Comparison of ENCODE assay signal across 11 cellular contexts in the genomic region with DNA sequence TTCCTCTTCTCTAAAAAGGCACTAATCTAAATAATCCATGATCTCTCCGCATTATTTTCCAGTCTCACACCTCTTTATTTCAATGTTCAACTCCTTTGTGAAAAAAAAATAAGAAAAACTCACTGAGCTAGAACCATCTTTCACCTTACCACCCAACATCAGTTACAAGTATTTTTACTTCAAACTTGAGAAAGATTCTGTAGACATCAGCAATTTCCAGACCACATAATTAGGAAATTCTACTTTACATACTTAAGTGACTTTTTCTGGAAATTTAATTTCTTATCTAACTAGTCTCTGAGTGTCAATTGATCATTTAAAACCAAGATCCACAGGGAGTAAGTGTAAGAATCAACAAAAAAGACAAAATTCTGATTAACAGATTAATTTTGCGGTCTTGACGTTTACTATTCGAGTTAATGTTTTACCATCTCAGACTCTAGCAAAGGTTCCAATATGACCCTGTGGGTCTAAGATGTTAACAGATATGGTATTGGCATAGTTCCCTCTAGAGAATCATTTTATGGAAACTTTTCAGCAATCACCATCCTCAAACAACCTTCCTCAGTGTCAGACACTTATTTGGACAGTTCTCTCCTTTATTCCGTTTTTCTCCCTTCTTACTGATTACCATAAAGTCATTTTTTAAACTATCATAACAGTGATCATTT. TPM values are rescaled to one million over a fixed set of nuclear protein-coding genes. Genes with fewer than 3 reads are reported as not detected.
DNase-seq lines count a peak whose midpoint lies in the region; ATAC-seq, FAIRE-seq and TF ChIP-seq lines count a peak whose summit lies in the region.
"Had no signal": no experiment of that assay in that cellular context is flagged by ENCODE, and none has a peak within 500 bp of the region (broad histone marks: within the 10 kb centered on the region; RNA-seq: fewer than 3 reads in every experiment).

No MANE protein-coding gene starts in this region.

- H3K4me3 Mint-ChIP-seq in CD14-positive monocyte: no peak overlapping the region
- H3K4me3 Mint-ChIP-seq in activated naive CD8-positive, alpha-beta T cell: peak overlapping the region; percentile 67

- H3K27me3 ChIP-seq in right lobe of liver: no peaks in the 10 kb centered on the region

- no peaks in the 10 kb centered on the region for H3K27me3 Mint-ChIP-seq in CD14-positive monocyte (ENCODE audit: low read depth in 3 of 3)
- H3K27me3 Mint-ChIP-seq in activated naive CD8-positive, alpha-beta T cell: no peaks in the 10 kb centered on the region

- no peaks in the 10 kb centered on the region for H3K9me3 ChIP-seq in right lobe of liver

- H3K36me3 Mint-ChIP-seq in CD14-positive monocyte: peaks cover 27 to 31% of the 10 kb centered on the region in 2 donors
- H3K36me3 Mint-ChIP-seq in activated naive CD8-positive, alpha-beta T cell: peaks cover 16% of the 10 kb centered on the region

- peaks cover 39% of the 10 kb centered on the region for H3K4me1 Mint-ChIP-seq in CD14-positive monocyte
- peaks cover 45% of the 10 kb centered on the region for H3K4me1 Mint-ChIP-seq in activated naive CD8-positive, alpha-beta T cell (ENCODE audit: low read depth)

- peak; percentile 33 to 59 (median 35) for ATAC-seq in right lobe of liver
- no peak for ATAC-seq in GM21717 (IDR thresholded peaks at IDR 0.05; ENCODE audit: unreplicated experiment)

- peaks cover 0 to 39% (median 12%) of the 10 kb centered on the region in 4 donors for H3K4me1 ChIP-seq in right lobe of liver

- H3K27ac ChIP-seq in right lobe of liver: peak overlapping the region in 2 of 3 donors; percentile 17 to 65

- no peaks in the 10 kb centered on the region for H3K9me3 Mint-ChIP-seq in CD14-positive monocyte
- no peaks in the 10 kb centered on the region for H3K9me3 Mint-ChIP-seq in activated naive CD8-positive, alpha-beta T cell (ENCODE audit: low read depth)

- intact Hi-C loops in CD14-positive monocyte (cut with micrococcal nuclease): no loop called here
- intact Hi-C loops in right lobe of liver (cut with DNase I): no loop called here

- no peak for DNase-seq in CD14-positive monocyte (ENCODE audit: low spot score)
- no peak for DNase-seq in GM19239 (ENCODE audit: insufficient read length, low spot score)
- DNase-seq in right lobe of liver: no peak
- no peak for DNase-seq in superior temporal gyrus (ENCODE audit: extremely low spot score)
- no peak for DNase-seq in mesenteric fat pad (ENCODE audit: low spot score)
- DNase-seq: activated CD8-positive, alpha-beta memory T cell treated with anti-CD3 and anti-CD28 coated beads, Interleukin-2, amount 50 U/mL, for 48 hours; COR-L47; NCI-H1694 treated with DMSO at 0.1 percent for 48 hours; T-helper 9 cell had no signal

- peak; percentile 11 for FAIRE-seq in GM19239 (lab: Jason Lieb, UNC)

- peak overlapping the region; percentile 20 to 92 (median 83) for H3K27ac Mint-ChIP-seq in CD14-positive monocyte
- H3K27ac Mint-ChIP-seq in activated naive CD8-positive, alpha-beta T cell: peak overlapping the region; percentile 73

- 35% methylated on average over 5 of the region's 5 CpGs for WGBS in right lobe of liver (ENCODE audit: insufficient coverage, low coverage, low lambda C conversion rate, missing lambda C conversion rate)

- H3K36me3 ChIP-seq in right lobe of liver: no peaks in the 10 kb centered on the region

- no peak for TF ChIP-seq CTCF in CD14-positive monocyte (IDR thresholded peaks at IDR 0.05)
- TF ChIP-seq CTCF in right lobe of liver (IDR thresholded peaks at IDR 0.05): no peak

- TF ChIP-seq POLR2A in right lobe of liver (IDR thresholded peaks at IDR 0.05): no peak

- H3K4me3 ChIP-seq in right lobe of liver: no peak overlapping the region

RNA-seq across cellular contexts. Expression of a gene that starts 5.1 kb away (rescaled TPM):
- polyA plus RNA-seq in CD14-positive monocyte: 1 to 10 TPM; 4.7 to 5.2 TPM
- total RNA-seq in right lobe of liver (100 to 1,000 TPM; 109 to 172 (median 145) TPM), mesenteric fat pad (204 TPM)
